Comparison of ENCODE assay signal across 19 cellular contexts in the genomic region with DNA sequence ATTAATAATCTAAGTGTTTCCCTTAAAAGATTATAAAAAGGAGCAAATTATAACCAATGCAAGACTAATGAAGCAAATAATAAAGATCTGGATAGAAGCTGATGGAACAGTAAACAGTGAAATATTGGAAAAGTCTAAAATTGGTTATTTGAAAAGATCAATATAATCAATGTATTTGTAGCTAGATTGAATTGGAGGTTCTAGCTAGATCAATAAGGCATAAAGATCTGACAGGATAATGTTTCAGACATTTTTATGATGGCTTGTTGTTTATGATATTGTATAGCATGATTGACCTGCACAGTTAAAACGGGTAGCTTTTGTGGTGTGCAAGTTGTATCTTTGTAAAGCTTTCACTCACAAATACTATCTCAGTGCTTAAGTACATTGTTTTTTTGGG.
A peak's percentile ranks its signal among the peaks of the same experiment; 100 is the strongest.
DNase-seq lines count a peak whose midpoint lies in the region; ATAC-seq, FAIRE-seq and TF ChIP-seq lines count a peak whose summit lies in the region.
"Had no signal": no experiment of that assay in that cellular context is flagged by ENCODE, and none has a peak within 500 bp of the region (broad histone marks: within the 10 kb centered on the region; RNA-seq: fewer than 3 reads in every experiment).

No MANE protein-coding gene starts in this region.

- TF ChIP-seq EP300 in K562 (IDR thresholded peaks at IDR 0.05; ENCODE audit: low read length) = no peak

- H3K36me3 ChIP-seq in K562 (ENCODE audit: control insufficient read depth, insufficient read depth, low read length) = no peaks in the 10 kb centered on the region
- H3K36me3 ChIP-seq: BLaER1 treated with 17β-estradiol and CSF1 and Interleukin-3, amounts not matched to agents 10 nM and 100 nM had no signal

- peaks cover 3% of the 10 kb centered on the region for H3K4me1 Mint-ChIP-seq in glutamatergic neuron (ENCODE audit: low read depth, unreplicated experiment)
- H3K4me1 Mint-ChIP-seq: B cell had no signal

- no peak overlapping the region for H3K27ac ChIP-seq in K562 (ENCODE audit: extremely low read depth, low read depth, low read length)
- H3K27ac ChIP-seq: BLaER1 treated with 17β-estradiol and CSF1 and Interleukin-3, amounts not matched to agents 10 nM and 100 nM; C4-2B had no signal

- POLR2A ChIA-PET in K562 (lab: Yijun Ruan, JAX) = interaction anchor here (0.9 kb wide), 1 partner anchor 19 kb away, joined by 3 read pairs; no protein-coding TSS in a partner anchor

- TF ChIP-seq CTCF in K562 (IDR thresholded peaks at IDR 0.05 in 2 of 3, conservative IDR thresholded peaks at IDR 0.05 in 1 of 3; ENCODE audit: insufficient read depth in 2 of 3, low read depth in 1 of 3, low read length in 3 of 3) (no peak), glutamatergic neuron (IDR thresholded peaks at IDR 0.05; ENCODE audit: partially characterized antibody, unreplicated experiment) (no peak)

- no peak overlapping the region for H3K4me3 Mint-ChIP-seq in glutamatergic neuron (ENCODE audit: unreplicated experiment)
- H3K4me3 Mint-ChIP-seq: B cell; CD4-positive, alpha-beta T cell; CD8-positive, alpha-beta T cell had no signal

- H3K79me2 ChIP-seq in K562 (ENCODE audit: control insufficient read depth, insufficient read depth, low read length) = no peaks in the 10 kb centered on the region

- H3K4me3 ChIP-seq in K562 = no peak overlapping the region
- H3K4me3 ChIP-seq: BLaER1 treated with 17β-estradiol and CSF1 and Interleukin-3, amounts not matched to agents 10 nM and 100 nM had no signal

- TF ChIP-seq POLR2A in H54 (IDR thresholded peaks at IDR 0.05; ENCODE audit: low read depth, low read length) = no peak
- no peak for TF ChIP-seq POLR2A in K562 (conservative IDR thresholded peaks at IDR 0.05)

- H2AFZ ChIP-seq in K562 (ENCODE audit: low read depth, low read length) = no peak overlapping the region

- no TSS peak for BruUV-seq in K562 (replicated peaks; lab: Mats Ljungman, UMichigan)

- H3K27me3 ChIP-seq in K562 (ENCODE audit: control insufficient read depth in 2 of 2, insufficient read depth in 2 of 2, low read length in 2 of 2) = peaks cover 3 to 4% of the 10 kb centered on the region in 2 experiments; a peak in 2 of 5 replicates
- H3K27me3 ChIP-seq: BLaER1 treated with 17β-estradiol and CSF1 and Interleukin-3, amounts not matched to agents 10 nM and 100 nM had no signal

- ATAC-seq in K562 (no peak), GM18868 (IDR thresholded peaks at IDR 0.05; ENCODE audit: unreplicated experiment) (no peak)
- ATAC-seq: CD8-positive, alpha-beta T cell had no signal

- 0% methylated on average over 1 of the region's 1 CpG for WGBS in K562 (ENCODE audit: insufficient coverage, low coverage, missing lambda C conversion rate)

- H3K9me3 Mint-ChIP-seq in glutamatergic neuron (ENCODE audit: unreplicated experiment) = no peaks in the 10 kb centered on the region
- H3K9me3 Mint-ChIP-seq: CD4-positive, alpha-beta T cell; CD8-positive, alpha-beta T cell had no signal

- H3K27ac Mint-ChIP-seq in glutamatergic neuron (ENCODE audit: unreplicated experiment) = no peak overlapping the region
- H3K27ac Mint-ChIP-seq: B cell; CD4-positive, alpha-beta T cell; CD8-positive, alpha-beta T cell had no signal

- in situ Hi-C loops in K562 (cut with MboI) = no loop called here

- CTCF ChIA-PET in K562 (lab: Yijun Ruan, JAX; ENCODE audit: low intra/inter-chr PET ratio) = no interaction called here

- intact Hi-C loops in K562 (cut with micrococcal nuclease) = no loop called here

- H3K9me1 ChIP-seq in K562 (ENCODE audit: control insufficient read depth, insufficient read depth, low read length) = no peaks in the 10 kb centered on the region

- H3K4me1 ChIP-seq in K562 (replicated peaks in 1 of 2; ENCODE audit: control insufficient read depth in 2 of 2, insufficient read depth in 2 of 2, low read length in 2 of 2) = no peaks in the 10 kb centered on the region
- H3K4me1 ChIP-seq: BLaER1 treated with 17β-estradiol and CSF1 and Interleukin-3, amounts not matched to agents 10 nM and 100 nM; Caco-2 had no signal

- H3K9ac ChIP-seq in K562 (ENCODE audit: insufficient read depth in 1 of 2, low read depth in 2 of 2, low read length in 2 of 2) = no peak overlapping the region
- H3K9ac ChIP-seq: BLaER1 treated with 17β-estradiol and CSF1 and Interleukin-3, amounts not matched to agents 10 nM and 100 nM had no signal

- DNase-seq in H54 (ENCODE audit: insufficient read length, low spot score) (no peak), HTR-8/SVneo (ENCODE audit: insufficient read length, low spot score) (no peak), K562 (ENCODE audit: extremely low read depth in 1 of 4, low spot score in 3 of 4) (no peak), NCI-H524 (lab: John Stamatoyannopoulos, UW) (no peak), NCI-H82 (lab: John Stamatoyannopoulos, UW) (no peak), glutamatergic neuron (no peak)
- DNase-seq: 8988T; AML-193; Caco-2; Calu3; CD4-positive, alpha-beta T cell; CD8-positive, alpha-beta T cell; DMS79 treated with DMSO at 0.1 percent for 48 hours; GF-D8 had no signal

- no peaks in the 10 kb centered on the region for H3K36me3 Mint-ChIP-seq in glutamatergic neuron (ENCODE audit: unreplicated experiment)

- no peaks in the 10 kb centered on the region for H4K20me1 ChIP-seq in K562 (replicated peaks; ENCODE audit: control insufficient read depth, insufficient read depth, low read length)
- H4K20me1 ChIP-seq: BLaER1 treated with 17β-estradiol and CSF1 and Interleukin-3, amounts not matched to agents 10 nM and 100 nM had no signal

- H3K27me3 Mint-ChIP-seq in glutamatergic neuron (ENCODE audit: unreplicated experiment) = no peaks in the 10 kb centered on the region
- H3K27me3 Mint-ChIP-seq: B cell; CD4-positive, alpha-beta T cell had no signal

- no peak for TF ChIP-seq RAD21 in K562 (CRISPR knock-in tag; conservative IDR thresholded peaks at IDR 0.05 in 1 of 2, IDR thresholded peaks at IDR 0.05 in 1 of 2)

- FAIRE-seq in H54 (lab: Jason Lieb, UNC) (peak; percentile 86), HTR-8/SVneo (lab: Jason Lieb, UNC) (peak; percentile 77), K562 (lab: Jason Lieb, UNC) (no peak)
- FAIRE-seq: GM12891 had no signal

- H3K9me3 ChIP-seq in K562 (replicated peaks; ENCODE audit: control insufficient read depth, insufficient read depth, low read depth, low read length) = no peaks in the 10 kb centered on the region
- H3K9me3 ChIP-seq: BLaER1 treated with 17β-estradiol and CSF1 and Interleukin-3, amounts not matched to agents 10 nM and 100 nM; Caco-2 had no signal

- no peak overlapping the region for H3K4me2 ChIP-seq in K562 (ENCODE audit: insufficient read depth, low read length)
- H3K4me2 ChIP-seq: BLaER1 treated with 17β-estradiol and CSF1 and Interleukin-3, amounts not matched to agents 10 nM and 100 nM had no signal

TF ChIP-seq in K562, 482 proteins besides CTCF, POLR2A, EP300 and RAD21 (continues in another document):
- TF ChIP-seq, protein P1, sequence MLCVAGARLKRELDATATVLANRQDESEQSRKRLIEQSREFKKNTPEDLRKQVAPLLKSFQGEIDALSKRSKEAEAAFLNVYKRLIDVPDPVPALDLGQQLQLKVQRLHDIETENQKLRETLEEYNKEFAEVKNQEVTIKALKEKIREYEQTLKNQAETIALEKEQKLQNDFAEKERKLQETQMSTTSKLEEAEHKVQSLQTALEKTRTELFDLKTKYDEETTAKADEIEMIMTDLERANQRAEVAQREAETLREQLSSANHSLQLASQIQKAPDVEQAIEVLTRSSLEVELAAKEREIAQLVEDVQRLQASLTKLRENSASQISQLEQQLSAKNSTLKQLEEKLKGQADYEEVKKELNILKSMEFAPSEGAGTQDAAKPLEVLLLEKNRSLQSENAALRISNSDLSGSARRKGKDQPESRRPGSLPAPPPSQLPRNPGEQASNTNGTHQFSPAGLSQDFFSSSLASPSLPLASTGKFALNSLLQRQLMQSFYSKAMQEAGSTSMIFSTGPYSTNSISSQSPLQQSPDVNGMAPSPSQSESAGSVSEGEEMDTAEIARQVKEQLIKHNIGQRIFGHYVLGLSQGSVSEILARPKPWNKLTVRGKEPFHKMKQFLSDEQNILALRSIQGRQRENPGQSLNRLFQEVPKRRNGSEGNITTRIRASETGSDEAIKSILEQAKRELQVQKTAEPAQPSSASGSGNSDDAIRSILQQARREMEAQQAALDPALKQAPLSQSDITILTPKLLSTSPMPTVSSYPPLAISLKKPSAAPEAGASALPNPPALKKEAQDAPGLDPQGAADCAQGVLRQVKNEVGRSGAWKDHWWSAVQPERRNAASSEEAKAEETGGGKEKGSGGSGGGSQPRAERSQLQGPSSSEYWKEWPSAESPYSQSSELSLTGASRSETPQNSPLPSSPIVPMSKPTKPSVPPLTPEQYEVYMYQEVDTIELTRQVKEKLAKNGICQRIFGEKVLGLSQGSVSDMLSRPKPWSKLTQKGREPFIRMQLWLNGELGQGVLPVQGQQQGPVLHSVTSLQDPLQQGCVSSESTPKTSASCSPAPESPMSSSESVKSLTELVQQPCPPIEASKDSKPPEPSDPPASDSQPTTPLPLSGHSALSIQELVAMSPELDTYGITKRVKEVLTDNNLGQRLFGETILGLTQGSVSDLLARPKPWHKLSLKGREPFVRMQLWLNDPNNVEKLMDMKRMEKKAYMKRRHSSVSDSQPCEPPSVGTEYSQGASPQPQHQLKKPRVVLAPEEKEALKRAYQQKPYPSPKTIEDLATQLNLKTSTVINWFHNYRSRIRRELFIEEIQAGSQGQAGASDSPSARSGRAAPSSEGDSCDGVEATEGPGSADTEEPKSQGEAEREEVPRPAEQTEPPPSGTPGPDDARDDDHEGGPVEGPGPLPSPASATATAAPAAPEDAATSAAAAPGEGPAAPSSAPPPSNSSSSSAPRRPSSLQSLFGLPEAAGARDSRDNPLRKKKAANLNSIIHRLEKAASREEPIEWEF (CRISPR knock-in tag; IDR thresholded peaks at IDR 0.05) = peak; percentile 92
- TF ChIP-seq, protein P2, sequence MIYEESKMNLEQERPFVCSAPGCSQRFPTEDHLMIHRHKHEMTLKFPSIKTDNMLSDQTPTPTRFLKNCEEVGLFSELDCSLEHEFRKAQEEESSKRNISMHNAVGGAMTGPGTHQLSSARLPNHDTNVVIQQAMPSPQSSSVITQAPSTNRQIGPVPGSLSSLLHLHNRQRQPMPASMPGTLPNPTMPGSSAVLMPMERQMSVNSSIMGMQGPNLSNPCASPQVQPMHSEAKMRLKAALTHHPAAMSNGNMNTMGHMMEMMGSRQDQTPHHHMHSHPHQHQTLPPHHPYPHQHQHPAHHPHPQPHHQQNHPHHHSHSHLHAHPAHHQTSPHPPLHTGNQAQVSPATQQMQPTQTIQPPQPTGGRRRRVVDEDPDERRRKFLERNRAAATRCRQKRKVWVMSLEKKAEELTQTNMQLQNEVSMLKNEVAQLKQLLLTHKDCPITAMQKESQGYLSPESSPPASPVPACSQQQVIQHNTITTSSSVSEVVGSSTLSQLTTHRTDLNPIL (CRISPR knock-in tag; IDR thresholded peaks at IDR 0.05) = no peak
